8 cellular contexts compared by ENCODE assay signal in genomic region chr2:198127627-198128026, GRCh38.
DNase-seq lines count a peak whose midpoint lies in the region; FAIRE-seq lines count a peak whose summit lies in the region.

No MANE protein-coding gene starts in this region.

- H2BK5ac ChIP-seq in mesendoderm (ENCODE audit: low read length) = no peak overlapping the region

- H3K9ac ChIP-seq in mesendoderm (ENCODE audit: low read length) = no peak overlapping the region

- H3K4ac ChIP-seq in mesendoderm (ENCODE audit: low read depth, low read length) = no peak overlapping the region

- H3K27ac ChIP-seq in effector memory CD4-positive, alpha-beta T cell (ENCODE audit: insufficient read depth, low read length, poor library complexity, severe bottlenecking) = no peak overlapping the region
- no peak overlapping the region for H3K27ac ChIP-seq in mesendoderm (ENCODE audit: low read depth, low read length)

- H2BK15ac ChIP-seq in mesendoderm (replicated peaks; ENCODE audit: low read depth) = no peak overlapping the region

- no peak overlapping the region for H3K23ac ChIP-seq in mesendoderm (ENCODE audit: low read length)

- no peak overlapping the region for H3K4me2 ChIP-seq in mesendoderm (ENCODE audit: low read length)

- FAIRE-seq in frontal cortex (lab: Jason Lieb, UNC) = no peak

- no peak overlapping the region for H4K5ac ChIP-seq in mesendoderm (ENCODE audit: low read length)

- H3K4me3 ChIP-seq in HAP-1 = no peak overlapping the region
- H3K4me3 ChIP-seq in effector memory CD4-positive, alpha-beta T cell (ENCODE audit: insufficient read depth, low read depth, low read length, poor library complexity, severe bottlenecking) = no peak overlapping the region
- no peak overlapping the region for H3K4me3 ChIP-seq in mesendoderm (ENCODE audit: low read length)

- no peaks in the 10 kb centered on the region for H3K4me1 ChIP-seq in HAP-1
- H3K4me1 ChIP-seq in effector memory CD4-positive, alpha-beta T cell (ENCODE audit: control insufficient read depth, insufficient read depth, low read length, poor library complexity, severe bottlenecking) = no peaks in the 10 kb centered on the region
- H3K4me1 ChIP-seq in mesendoderm (ENCODE audit: control insufficient read depth, low read depth, low read length) = peaks cover 5% of the 10 kb centered on the region

- no peaks in the 10 kb centered on the region for H3K79me2 ChIP-seq in mesendoderm (ENCODE audit: control insufficient read depth, insufficient read depth, low read length)

- DNase-seq in EL (peak; percentile 43), HAP-1 (ENCODE audit: low spot score in 2 of 2) (peak; percentile 37 to 49), NCI-H146 (lab: John Stamatoyannopoulos, UW) (peak; percentile 32), mesendoderm (peak; percentile 70), stromal cell of bone marrow (ENCODE audit: low read depth) (peak; percentile 62), frontal cortex (ENCODE audit: low spot score in 2 of 2) (no peak)
- DNase-seq in activated CD4-positive, CD25-positive, alpha-beta regulatory T cell treated with anti-CD3 and anti-CD28 coated beads, Interleukin-2, amount 50 U/mL, for 16 hours (ENCODE audit: low read depth, low spot score) = peak; percentile 19
- DNase-seq in effector memory CD4-positive, alpha-beta T cell = peak in 2 of 3 donors; percentile 1 to 23

- no peak overlapping the region for H4K8ac ChIP-seq in mesendoderm (ENCODE audit: low read depth, low read length)

- in situ Hi-C loops in HAP-1 (cut with MboI; ENCODE audit: low sequenced_read_pairs) = loop anchor here (5.0 kb wide), 1 partner anchor 330 kb away; no protein-coding TSS in a partner anchor

- no peak overlapping the region for H2BK120ac ChIP-seq in mesendoderm (ENCODE audit: low read depth, low read length)

- no peaks in the 10 kb centered on the region for H3K36me3 ChIP-seq in HAP-1 (replicated peaks)
- no peaks in the 10 kb centered on the region for H3K36me3 ChIP-seq in effector memory CD4-positive, alpha-beta T cell (ENCODE audit: control insufficient read depth, insufficient read depth, low read length)
- no peaks in the 10 kb centered on the region for H3K36me3 ChIP-seq in mesendoderm (ENCODE audit: control insufficient read depth, insufficient read depth, low read length)

- no peaks in the 10 kb centered on the region for H3K9me3 ChIP-seq in HAP-1
- H3K9me3 ChIP-seq in effector memory CD4-positive, alpha-beta T cell (ENCODE audit: control insufficient read depth, low read length) = no peaks in the 10 kb centered on the region

- H3K18ac ChIP-seq in mesendoderm (ENCODE audit: low read length) = no peak overlapping the region

- 0 out of 2 replicates have a peak, but pooled peaks cover 5% of the 10 kb centered on the region for H3K27me3 ChIP-seq in HAP-1 (ENCODE audit: low read depth)
- no peaks in the 10 kb centered on the region for H3K27me3 ChIP-seq in effector memory CD4-positive, alpha-beta T cell (replicated peaks; ENCODE audit: control insufficient read depth, insufficient read depth, low read length, poor library complexity, severe bottlenecking)
- no peaks in the 10 kb centered on the region for H3K27me3 ChIP-seq in mesendoderm (ENCODE audit: insufficient read depth, low read length, poor library complexity)

- no peak overlapping the region for H3K56ac ChIP-seq in mesendoderm (ENCODE audit: low read length)

- H3K79me1 ChIP-seq in mesendoderm (ENCODE audit: low read length) = no peaks in the 10 kb centered on the region

- H2AK5ac ChIP-seq in mesendoderm (ENCODE audit: low read length) = no peak overlapping the region

- no CpG with 5 or more reads among the region's 1 CpG for whole genome bisulfite sequencing in mesendoderm (ENCODE audit: extremely low coverage, insufficient coverage, low lambda C conversion rate)

Comparison
In these comparisons a context has a peak if more than half of its experiments do, and no peak if none do; other contexts are left out.
1. DNase-seq: peak in EL (single experiment), HAP-1 (2 of 2), NCI-H146 (single experiment), activated CD4-positive, CD25-positive, alpha-beta regulatory T cell treated with anti-CD3 and anti-CD28 coated beads, Interleukin-2, amount 50 U/mL, for 16 hours (single experiment), effector memory CD4-positive, alpha-beta T cell (2 of 3), mesendoderm (single experiment) and stromal cell of bone marrow (single experiment); none in frontal cortex (0 of 2).